ENCODE assay signal across 8 cellular contexts in genomic region chr10:132420469-132421376, GRCh38. TPM values are rescaled to one million over a fixed set of nuclear protein-coding genes. Genes with fewer than 3 reads are reported as not detected.
DNase-seq lines count a peak whose midpoint lies in the region; ATAC-seq, FAIRE-seq and TF ChIP-seq lines count a peak whose summit lies in the region.

No MANE protein-coding gene starts in this region.

- TF ChIP-seq CTCF in K562 (IDR thresholded peaks at IDR 0.05 in 2 of 3, conservative IDR thresholded peaks at IDR 0.05 in 1 of 3; ENCODE audit: insufficient read depth in 2 of 3, low read depth in 1 of 3, low read length in 3 of 3) (no peak), neural crest cell (conservative IDR thresholded peaks at IDR 0.05) (no peak), GM13976 (IDR thresholded peaks at IDR 0.05; ENCODE audit: borderline replicate concordance, control extremely low read depth, extremely low read depth, insufficient read depth, missing control alignments) (no peak)

- in situ Hi-C loops in K562 (cut with MboI) (no loop called here), GM13976 (cut with MboI; ENCODE audit: low sequenced_read_pairs, unreplicated experiment) (no loop called here)

- H4K20me1 ChIP-seq in K562 (replicated peaks; ENCODE audit: control insufficient read depth, insufficient read depth, low read length) = no peaks in the 10 kb centered on the region

- H3K4me1 ChIP-seq in K562 (replicated peaks in 1 of 2; ENCODE audit: control insufficient read depth in 2 of 2, insufficient read depth in 2 of 2, low read length in 2 of 2) = peaks cover 18 to 73% of the 10 kb centered on the region in 2 experiments

- no peaks in the 10 kb centered on the region for H3K36me3 ChIP-seq in K562 (ENCODE audit: control insufficient read depth, insufficient read depth, low read length)

- no peaks in the 10 kb centered on the region for H3K27me3 Mint-ChIP-seq in neural crest cell (ENCODE audit: low read depth)

- no peaks in the 10 kb centered on the region for H3K9me1 ChIP-seq in K562 (ENCODE audit: control insufficient read depth, insufficient read depth, low read length)

- no peaks in the 10 kb centered on the region for H3K9me3 ChIP-seq in K562 (replicated peaks; ENCODE audit: control insufficient read depth, insufficient read depth, low read depth, low read length)

- no peaks in the 10 kb centered on the region for H3K27me3 ChIP-seq in K562 (ENCODE audit: control insufficient read depth in 2 of 2, insufficient read depth in 2 of 2, low read length in 2 of 2)

- no peak overlapping the region for H3K4me2 ChIP-seq in K562 (ENCODE audit: insufficient read depth, low read length)

- H3K4me1 Mint-ChIP-seq in neural crest cell = peaks cover 36% of the 10 kb centered on the region

- intact Hi-C loops in K562 (cut with micrococcal nuclease) = no loop called here

- BruUV-seq in K562 (replicated peaks; lab: Mats Ljungman, UMichigan) = no TSS peak

- no peak overlapping the region for H3K4me3 Mint-ChIP-seq in neural crest cell

- ATAC-seq in GM19463 (IDR thresholded peaks at IDR 0.05; ENCODE audit: unreplicated experiment) = peak; percentile 22
- ATAC-seq in K562 = peak; percentile 84

- TF ChIP-seq EP300 in K562 (IDR thresholded peaks at IDR 0.05; ENCODE audit: low read length) = no peak

- WGBS in K562 (ENCODE audit: insufficient coverage, low coverage, missing lambda C conversion rate) = 28% methylated on average over 9 of the region's 25 CpGs

- no peaks in the 10 kb centered on the region for H3K9me3 Mint-ChIP-seq in neural crest cell

- TF ChIP-seq RAD21 in K562 (CRISPR knock-in tag; conservative IDR thresholded peaks at IDR 0.05 in 1 of 2, IDR thresholded peaks at IDR 0.05 in 1 of 2) = no peak

- CTCF ChIA-PET in K562 (lab: Yijun Ruan, JAX; ENCODE audit: low intra/inter-chr PET ratio) = no interaction called here

- H2AFZ ChIP-seq in K562 (ENCODE audit: low read depth, low read length) = peak overlapping the region; percentile 81; the same call in 1 of the 2 replicates

- DNase-seq in KG1 (lab: John Stamatoyannopoulos, UW) (peak; percentile 59), K562 (ENCODE audit: extremely low read depth in 1 of 4, low spot score in 3 of 4) (peak; percentile 29 to 67 (median 56)), neural crest cell (ENCODE audit: low read depth, low spot score) (no peak), NCI-H146 treated with DMSO at 0.1 percent for 48 hours (lab: John Stamatoyannopoulos, UW; ENCODE audit: unreplicated experiment) (no peak), GM12892 (ENCODE audit: insufficient read length) (no peak), GM13976 (ENCODE audit: low spot score) (no peak)
- DNase-seq in activated naive CD4-positive, alpha-beta T cell (lab: John Stamatoyannopoulos, UW) = no peak

- H3K27ac ChIP-seq in K562 (ENCODE audit: extremely low read depth, low read depth, low read length) = peak overlapping the region; percentile 82; the same call in 2 of the 3 replicates

- peak overlapping the region; percentile 70 to 88; a peak in 3 of 4 replicates for H3K9ac ChIP-seq in K562 (ENCODE audit: insufficient read depth in 1 of 2, low read depth in 2 of 2, low read length in 2 of 2)

- H3K36me3 Mint-ChIP-seq in neural crest cell (ENCODE audit: low read depth) = no peaks in the 10 kb centered on the region

- no peak overlapping the region for H3K4me3 ChIP-seq in K562

- no peaks in the 10 kb centered on the region; the same call in 2 of the 3 replicates for H3K79me2 ChIP-seq in K562 (ENCODE audit: control insufficient read depth, insufficient read depth, low read length)

- peak overlapping the region; percentile 62 for H3K27ac Mint-ChIP-seq in neural crest cell (ENCODE audit: unreplicated experiment)

- POLR2A ChIA-PET in K562 (lab: Yijun Ruan, JAX) = interaction anchor here (0.7 to 1.6 kb wide), 3 partner anchors 8 to 14 kb away, joined by 3 read pairs; no protein-coding TSS in a partner anchor

- TF ChIP-seq POLR2A in K562 (conservative IDR thresholded peaks at IDR 0.05) (no peak), GM12892 (IDR thresholded peaks at IDR 0.05; ENCODE audit: low read depth, low read length) (no peak)

- FAIRE-seq in K562 (lab: Jason Lieb, UNC) (no peak), GM12892 (lab: Jason Lieb, UNC) (no peak)

TF ChIP-seq in K562, 482 proteins besides CTCF, POLR2A, EP300 and RAD21:
- TF ChIP-seq SPI1 (IDR thresholded peaks at IDR 0.05; ENCODE audit: borderline replicate concordance, low read depth, low read length) (peak; percentile 86), ZNF766 (CRISPR knock-in tag; conservative IDR thresholded peaks at IDR 0.05) (no peak)

RNA-seq across cellular contexts. Expression of gene PWWP2B, which starts 23.7 kb away (rescaled TPM):
- total RNA-seq in K562 (2011; cell fraction: chromatin; rRNA removed; ENCODE audit: low replicate concordance) = 1.1 and 5.8 TPM in 2 replicates
- total RNA-seq in K562 (2011; cell fraction: nucleolus; rRNA removed) = 5.5 and 6.5 TPM in 2 replicates
- total RNA-seq in K562 (2011; cell fraction: nucleoplasm; rRNA removed) = 3.1 and 3.2 TPM in 2 replicates
- total RNA-seq in K562 (2014; rRNA removed) (7.5 and 10.4 TPM in 2 replicates), K562 (2014; rRNA removed; fragmentation: Illumina TruSeq; extraction: Trizol) (0.64 and 0.80 TPM in 2 replicates), K562 (2015; rRNA removed; fragmentation: Illumina TruSeq; extraction: Trizol) (2.0 and 2.7 TPM in 2 replicates), K562 (2021) (9.2 and 9.8 TPM in 2 replicates), neural crest cell (14.2 and 15.3 TPM in 2 replicates)
- polyA plus RNA-seq in K562 (2011; rRNA removed) (1.2 and 1.7 TPM in 2 replicates), K562 (2014; fragmentation: Illumina TruSeq; extraction: Trizol) (0.24 and 1.2 TPM in 2 replicates), K562 (2014; fragmentation: Nextera tagmentation; extraction: Ambion mirVana) (under 1 TPM in 1 of 2 experiments, not detected in 1; 0.07 TPM), K562 (2014; rRNA removed) (3.3 and 4.3 TPM in 2 replicates)
- polyA plus RNA-seq in K562 (2011; cell fraction: cytosol; rRNA removed) = 2.3 and 7.4 TPM in 2 replicates
- 3.1 and 5.8 TPM in 2 replicates for polyA plus RNA-seq in K562 (2011; cell fraction: nucleus; rRNA removed)
- 3.8 and 4.8 TPM in 2 replicates for polyA plus RNA-seq in K562 (2012)
- polyA minus RNA-seq in K562 (2011; rRNA and poly(A)+ RNA removed) = 0.57 and 1.3 TPM in 2 replicates
- polyA minus RNA-seq in K562 (2011; cell fraction: cytosol; rRNA and poly(A)+ RNA removed) = 2.9 and 4.0 TPM in 2 replicates
- polyA minus RNA-seq in K562 (2011; cell fraction: nucleus; rRNA and poly(A)+ RNA removed) = 2.0 and 2.8 TPM in 2 replicates
- polyA plus RNA-seq in GM12892 (2012; ENCODE audit: missing spikeins) = not detected

Comparison
In these comparisons a context has a peak if more than half of its experiments do, and no peak if none do; other contexts are left out.
1. DNase-seq: peak in KG1 (single experiment) and K562 (4 of 4); none in neural crest cell (single experiment), NCI-H146 treated with DMSO at 0.1 percent for 48 hours (single experiment), activated naive CD4-positive, alpha-beta T cell (0 of 4), GM12892 (single experiment) and GM13976 (single experiment).